ENCODE assay signal across 1 cellular context in the genomic region with DNA sequence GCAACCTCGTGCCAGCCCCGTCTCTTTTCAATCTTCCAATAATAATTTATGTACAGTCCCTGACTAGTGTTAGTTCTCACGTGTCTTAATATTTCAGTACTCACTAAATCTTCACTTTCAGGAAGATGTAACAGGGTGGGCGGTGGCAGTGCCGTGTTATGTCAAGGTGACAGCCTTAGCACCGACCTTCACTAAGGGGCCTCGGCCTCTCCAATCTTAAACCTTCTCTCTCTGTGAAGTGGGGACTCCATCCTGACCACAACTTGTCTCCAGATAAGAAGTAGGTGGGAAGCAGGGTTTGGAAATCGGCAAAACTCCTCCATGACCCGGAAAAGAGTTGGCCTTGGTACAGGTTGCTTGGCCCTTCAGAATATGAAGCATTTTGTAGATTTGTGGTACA.
TF ChIP-seq lines count a peak whose summit lies in the region.

No MANE protein-coding gene starts in this region.

TF ChIP-seq in K562, 482 proteins besides CTCF, POLR2A, EP300 and RAD21:
- no peak for TF ChIP-seq FOXA3 (CRISPR knock-in tag; conservative IDR thresholded peaks at IDR 0.05 in 1 of 2, IDR thresholded peaks at IDR 0.05 in 1 of 2)
- 0 out of 2 replicates have a peak, but pooled peaks have one; percentile 30 for TF ChIP-seq SP1 (CRISPR knock-in tag; IDR thresholded peaks at IDR 0.05)
- 0 out of 2 replicates have a peak, but pooled peaks have one; percentile 3 for TF ChIP-seq RBFOX2 (IDR thresholded peaks at IDR 0.05; ENCODE audit: low read depth, low read length)
- no peak for TF ChIP-seq ZBTB26 (CRISPR knock-in tag; IDR thresholded peaks at IDR 0.05)
- TF ChIP-seq MEF2A (IDR thresholded peaks at IDR 0.05; ENCODE audit: control insufficient read depth, low read depth, low read length) = no peak
- TF ChIP-seq XRCC3 (IDR thresholded peaks at IDR 0.05) = no peak
